ENCODE assay signal across 36 cellular contexts in genomic region chr2:233056961-233057605, GRCh38. TPM values are rescaled to one million over a fixed set of nuclear protein-coding genes. Genes with fewer than 3 reads are reported as not detected.
A peak's percentile ranks its signal among the peaks of the same experiment; 100 is the strongest.
DNase-seq lines count a peak whose midpoint lies in the region; ATAC-seq and TF ChIP-seq lines count a peak whose summit lies in the region.
"Had no signal": no experiment of that assay in that cellular context is flagged by ENCODE, and none has a peak within 500 bp of the region (broad histone marks: within the 10 kb centered on the region; RNA-seq: fewer than 3 reads in every experiment).

No MANE protein-coding gene starts in this region.

- no peaks in the 10 kb centered on the region for H3K9me3 ChIP-seq in CD8-positive, alpha-beta memory T cell (ENCODE audit: low read length)
- H3K9me3 ChIP-seq in spleen (no peaks in the 10 kb centered on the region), body of pancreas (no peaks in the 10 kb centered on the region)
- H3K9me3 ChIP-seq: A549, ascending aorta, colonic mucosa, mucosa of descending colon, ovary, uterus had no signal

- no peak for ATAC-seq in body of pancreas
- ATAC-seq: A549; effector memory CD8-positive, alpha-beta T cell; left colon; mucosa of descending colon; stimulated activated naive CD8-positive, alpha-beta T cell treated with anti-CD3 and anti-CD28 coated beads, Interleukin-15, Interleukin-2, amounts not matched to agents 100 U/mL and 50 U/mL, for 24 hours had no signal

- H3K27ac Mint-ChIP-seq in CD8-positive, alpha-beta memory T cell: peak overlapping the region in 5 of 8 donors; percentile 15 to 78 (median 56)
- peak overlapping the region in 4 of 6 donors; percentile 12 to 78 (median 44) for H3K27ac Mint-ChIP-seq in immature natural killer cell
- H3K27ac Mint-ChIP-seq: nephron had no signal

- peaks cover 4% of the 10 kb centered on the region for H3K36me3 ChIP-seq in CD8-positive, alpha-beta memory T cell (ENCODE audit: insufficient read depth, low read length)
- H3K36me3 ChIP-seq in spleen (peaks cover 0 to 6% (median 0%) of the 10 kb centered on the region in 6 donors), brain microvascular endothelial cell (replicated peaks) (no peaks in the 10 kb centered on the region), body of pancreas (replicated peaks in 1 of 2; ENCODE audit: insufficient read depth in 1 of 2, low read depth in 2 of 2) (no peaks in the 10 kb centered on the region)
- H3K36me3 ChIP-seq: ascending aorta, colonic mucosa, ovary, uterus had no signal

- peaks cover 24% of the 10 kb centered on the region for H3K4me1 ChIP-seq in CD8-positive, alpha-beta memory T cell (ENCODE audit: insufficient read depth, low read length)
- peaks cover 11 to 60% (median 37%) of the 10 kb centered on the region in 6 donors for H3K4me1 ChIP-seq in spleen
- H3K4me1 ChIP-seq in body of pancreas: peaks cover 5% of the 10 kb centered on the region
- H3K4me1 ChIP-seq: ascending aorta, colonic mucosa, uterus had no signal

- peaks cover 0 to 21% (median 0%) of the 10 kb centered on the region in 3 donors for H3K36me3 Mint-ChIP-seq in CD8-positive, alpha-beta memory T cell
- H3K36me3 Mint-ChIP-seq in immature natural killer cell: no peaks in the 10 kb centered on the region

- POLR2A ChIA-PET in CD8-positive, alpha-beta memory T cell (lab: Charles Lee): no interaction called here

- H3K4me1 Mint-ChIP-seq in CD8-positive, alpha-beta memory T cell: peaks cover 21 to 29% (median 22%) of the 10 kb centered on the region in 3 donors
- peaks cover 36 to 37% of the 10 kb centered on the region in 2 donors for H3K4me1 Mint-ChIP-seq in immature natural killer cell
- H3K4me1 Mint-ChIP-seq: nephron had no signal

- intact Hi-C loops in spleen (cut with DNase I; ENCODE audit: low total_unique reads) (loop anchor here (10.0 kb wide), 1 partner anchor 198 kb away; the partner anchor contains the start of gene ATG16L1), body of pancreas (cut with DNase I) (loop anchor here (10.0 kb wide), 1 partner anchor 452 kb away; no protein-coding TSS in a partner anchor)

- no peak for TF ChIP-seq CTCF in spleen (IDR thresholded peaks at IDR 0.05 in 8 of 11, conservative IDR thresholded peaks at IDR 0.05 in 3 of 11)
- TF ChIP-seq CTCF in brain microvascular endothelial cell (IDR thresholded peaks at IDR 0.05; ENCODE audit: low read depth, low read length, missing control alignments): no peak
- TF ChIP-seq CTCF in body of pancreas (IDR thresholded peaks at IDR 0.05): no peak

- H3K9me3 Mint-ChIP-seq in CD8-positive, alpha-beta memory T cell: peaks cover 0 to 1% (median 0%) of the 10 kb centered on the region in 5 donors
- no peaks in the 10 kb centered on the region for H3K9me3 Mint-ChIP-seq in immature natural killer cell
- H3K9me3 Mint-ChIP-seq: activated naive CD8-positive, alpha-beta T cell treated with anti-CD3 and anti-CD28 coated beads, Interleukin-2, amount 10 ng/mL, durations not matched to agents 7 days and 5 days; effector memory CD8-positive, alpha-beta T cell; nephron had no signal

- H3K4me3 ChIP-seq in CD8-positive, alpha-beta memory T cell (ENCODE audit: low read length): no peak overlapping the region
- H3K4me3 ChIP-seq in spleen (no peak overlapping the region), brain microvascular endothelial cell (ENCODE audit: low read depth, low read length) (no peak overlapping the region), body of pancreas (no peak overlapping the region)
- H3K4me3 ChIP-seq: A549, ascending aorta, colonic mucosa, mucosa of descending colon, ovary, smooth muscle cell, uterus had no signal

- H3K27ac ChIP-seq in CD8-positive, alpha-beta memory T cell (ENCODE audit: low read depth, low read length): no peak overlapping the region
- H3K27ac ChIP-seq in spleen (no peak overlapping the region), brain microvascular endothelial cell (no peak overlapping the region), body of pancreas (no peak overlapping the region)
- H3K27ac ChIP-seq: A549, ascending aorta, colonic mucosa, ovary, RWPE1, uterus had no signal

- TF ChIP-seq POLR2A in spleen (IDR thresholded peaks at IDR 0.05) (no peak), body of pancreas (IDR thresholded peaks at IDR 0.05) (no peak)

- peak overlapping the region in 2 of 7 donors; percentile 45 to 57 for H3K4me3 Mint-ChIP-seq in CD8-positive, alpha-beta memory T cell
- peak overlapping the region in 1 of 5 donors; percentile 15 for H3K4me3 Mint-ChIP-seq in immature natural killer cell
- H3K4me3 Mint-ChIP-seq: activated naive CD8-positive, alpha-beta T cell treated with anti-CD3 and anti-CD28 coated beads, Interleukin-2, amount 10 ng/mL, durations not matched to agents 7 days and 5 days; effector memory CD8-positive, alpha-beta T cell; nephron had no signal

- 84 to 95% (median 92%) methylated on average over 5 to 6 of the region's 6 CpGs for WGBS in spleen, 5 donors
- WGBS in body of pancreas, 2 donors: 58 to 78% methylated on average over 6 of the region's 6 CpGs

- peaks cover 0 to 3% of the 10 kb centered on the region in 2 donors for H3K27me3 Mint-ChIP-seq in CD8-positive, alpha-beta memory T cell
- H3K27me3 Mint-ChIP-seq in immature natural killer cell (ENCODE audit: low read depth in 3 of 3): peaks cover 10 to 21% (median 21%) of the 10 kb centered on the region in 3 donors
- H3K27me3 Mint-ChIP-seq: effector memory CD8-positive, alpha-beta T cell had no signal

- DNase-seq in activated T-cell treated with anti-CD3 and anti-CD28 coated beads, Interleukin-2, amount 50 U/mL, for 1 hour: peak; percentile 11
- no peak for DNase-seq in activated T-cell treated with anti-CD3 and anti-CD28 coated beads for 4 hours
- no peak for DNase-seq in CD8-positive, alpha-beta memory T cell
- no peak for DNase-seq in immature natural killer cell
- peak; percentile 55 for DNase-seq in spleen
- no peak for DNase-seq in brain microvascular endothelial cell
- no peak for DNase-seq in body of pancreas
- no peak for DNase-seq in activated CD4-positive, CD25-positive, alpha-beta regulatory T cell (lab: John Stamatoyannopoulos, UW)
- DNase-seq: activated CD4-positive, alpha-beta T cell treated with anti-CD3 and anti-CD28 coated beads, Interleukin-2, amount 50 U/mL, for 1 hour; activated naive CD8-positive, alpha-beta T cell treated with anti-CD3 and anti-CD28 coated beads, Interleukin-2, amount 10 ng/mL, durations not matched to agents 7 days and 5 days; colonic mucosa; DMS153; effector memory CD8-positive, alpha-beta T cell; H7; KG1; left colon; mucosa of descending colon; NCI-H2081; NCI-H226; ovary; retina; stimulated activated CD4-positive, alpha-beta T cell treated with anti-CD3 and anti-CD28 coated beads, Interleukin-1b, Interleukin-23, amount 100 ng/mL, for 48 hours; stimulated activated naive CD8-positive, alpha-beta T cell treated with anti-CD3 and anti-CD28 coated beads, Interleukin-15, Interleukin-2, amounts not matched to agents 100 U/mL and 50 U/mL, for 24 hours; uterus had no signal

- CTCF ChIA-PET in CD8-positive, alpha-beta memory T cell (lab: Charles Lee): interaction anchor here (1.2 to 1.4 kb wide), 2 partner anchors 19 to 78 kb away, joined by 4 to 5 read pairs; no protein-coding TSS in a partner anchor

- in situ Hi-C loops in brain microvascular endothelial cell (cut with HindIII; ENCODE audit: low pct_ligation_motif_present, low sequenced_read_pairs): no loop called here

- no peaks in the 10 kb centered on the region for H3K27me3 ChIP-seq in CD8-positive, alpha-beta memory T cell (ENCODE audit: insufficient read depth, low read length, poor library complexity, severe bottlenecking)
- H3K27me3 ChIP-seq in spleen (replicated peaks in 1 of 7): no peaks in the 10 kb centered on the region
- H3K27me3 ChIP-seq in brain microvascular endothelial cell (replicated peaks): peaks cover 3% of the 10 kb centered on the region
- no peaks in the 10 kb centered on the region for H3K27me3 ChIP-seq in body of pancreas
- H3K27me3 ChIP-seq: ascending aorta, colonic mucosa, ovary, uterus had no signal

RNA-seq across cellular contexts. Expression of gene INPP5D, which starts 3.1 kb away (rescaled TPM):
- total RNA-seq in CD8-positive, alpha-beta memory T cell: 10 to 100 TPM; 49.3 to 51.0 TPM
- 146 TPM for polyA plus RNA-seq in CD8-positive, alpha-beta memory T cell
- 100 to 1,000 TPM in 1 of 3 donors, 10 to 100 TPM in 2; 54.8 to 307 (median 73.5) TPM for polyA plus RNA-seq in immature natural killer cell
- 100 to 1,000 TPM; 172 to 246 (median 186) TPM for total RNA-seq in spleen
- 10 to 100 TPM; 71.1 to 97.8 (median 97.4) TPM for polyA plus RNA-seq in spleen
- 1 to 10 TPM in 1 of 2 donors, under 1 TPM in 1; 0.99 to 8.8 TPM for total RNA-seq in body of pancreas

RNA-seq across cellular contexts. Expression of gene NEU2, which starts 24.6 kb away (rescaled TPM):
- total RNA-seq in CD8-positive, alpha-beta memory T cell: not detected
- not detected for polyA plus RNA-seq in CD8-positive, alpha-beta memory T cell
- polyA plus RNA-seq in immature natural killer cell (not detected), spleen (not detected)
- total RNA-seq in spleen (not detected), body of pancreas (not detected)
- total RNA-seq: activated naive CD8-positive, alpha-beta T cell treated with anti-CD3 and anti-CD28 coated beads, Interleukin-2, amount 10 ng/mL, durations not matched to agents 7 days and 5 days; ascending aorta; cardiac septum; colonic mucosa; glomerular endothelial cell; H7; left colon; lung microvascular endothelial cell; MCF 10A; mucosa of descending colon; OCI-LY7; ovary; SK-MEL-5; uterus had no signal
- polyA plus RNA-seq: A549, ovary, smooth muscle cell, thymus had no signal

RNA-seq across cellular contexts. Expression of gene NGEF, which starts 44.0 kb away (rescaled TPM):
- total RNA-seq in CD8-positive, alpha-beta memory T cell: under 1 TPM in 1 of 2 experiments, not detected in 1; 0.38 TPM
- not detected for polyA plus RNA-seq in CD8-positive, alpha-beta memory T cell
- polyA plus RNA-seq in immature natural killer cell: not detected
- total RNA-seq in spleen: under 1 TPM in 3 of 7 donors, not detected in 4; 0.23 to 0.79 (median 0.43) TPM
- under 1 TPM in 2 of 3 donors, not detected in 1; 0.26 to 0.45 TPM for polyA plus RNA-seq in spleen
- 1 to 10 TPM; 4.9 to 7.0 TPM for total RNA-seq in body of pancreas
- total RNA-seq: activated naive CD8-positive, alpha-beta T cell treated with anti-CD3 and anti-CD28 coated beads, Interleukin-2, amount 10 ng/mL, durations not matched to agents 7 days and 5 days; lung microvascular endothelial cell; SK-MEL-5; smooth muscle cell had no signal

Comparison
In these comparisons a context has a peak if more than half of its experiments do, and no peak if none do; other contexts are left out.
1. DNase-seq: peak in activated T-cell treated with anti-CD3 and anti-CD28 coated beads, Interleukin-2, amount 50 U/mL, for 1 hour (single experiment) and spleen (single experiment); none in activated T-cell treated with anti-CD3 and anti-CD28 coated beads for 4 hours (single experiment), CD8-positive, alpha-beta memory T cell (0 of 5), immature natural killer cell (0 of 3), brain microvascular endothelial cell (single experiment), body of pancreas (0 of 4) and activated CD4-positive, CD25-positive, alpha-beta regulatory T cell (0 of 4).
2. RNA of gene INPP5D, which starts 3.1 kb away (total RNA-seq): 172 to 246 TPM in spleen and 49.3 to 51.0 TPM in CD8-positive, alpha-beta memory T cell; 0.99 to 8.8 TPM in body of pancreas; every median in the first group is over 4 times any median in the second.